In genomic region chr4:108370826-108371225, GRCh38 we compare ENCODE assay signal across 17 cellular contexts.
DNase-seq lines count a peak whose midpoint lies in the region; ATAC-seq and TF ChIP-seq lines count a peak whose summit lies in the region.
"Had no signal": no experiment of that assay in that cellular context is flagged by ENCODE, and none has a peak within 500 bp of the region (broad histone marks: within the 10 kb centered on the region; RNA-seq: fewer than 3 reads in every experiment).

No MANE protein-coding gene starts in this region.

- H2AK5ac ChIP-seq in mesenchymal stem cell (ENCODE audit: low read length, severe bottlenecking): no peak overlapping the region

- no peaks in the 10 kb centered on the region for H3K9me3 ChIP-seq in CD8-positive, alpha-beta T cell (ENCODE audit: low read length)
- H3K9me3 ChIP-seq in T-helper 17 cell (ENCODE audit: control insufficient read depth, low read length, poor library complexity, severe bottlenecking) (no peaks in the 10 kb centered on the region), mesenchymal stem cell (ENCODE audit: control insufficient read depth, low read length) (peaks cover 3% of the 10 kb centered on the region)
- H3K9me3 ChIP-seq: heart left ventricle had no signal

- POLR2A ChIA-PET in CD8-positive, alpha-beta T cell (lab: Charles Lee): interaction anchor here (0.6 to 1.1 kb wide), 4 partner anchors 10 to 331 kb away, joined by 3 to 12 read pairs (median 4); no protein-coding TSS in a partner anchor
- POLR2A ChIA-PET in naive thymus-derived CD8-positive, alpha-beta T cell (lab: Charles Lee): interaction anchor here (1.4 to 3.3 kb wide), 3 partner anchors 10 to 18 kb away, joined by 3 to 18 read pairs (median 9); no protein-coding TSS in a partner anchor

- no peaks in the 10 kb centered on the region for H3K9me3 Mint-ChIP-seq in CD8-positive, alpha-beta T cell
- H3K9me3 Mint-ChIP-seq in naive thymus-derived CD8-positive, alpha-beta T cell: no peaks in the 10 kb centered on the region
- H3K9me3 Mint-ChIP-seq: activated CD4-positive, alpha-beta T cell treated with anti-CD3 and anti-CD28 coated beads, Interleukin-2, amount 10 ng/mL, durations not matched to agents 24 days and 14 days had no signal

- H3K9ac ChIP-seq in mesenchymal stem cell (ENCODE audit: low read length): no peak overlapping the region

- H3K4me1 ChIP-seq in CD8-positive, alpha-beta T cell (ENCODE audit: insufficient read depth, low read length): peaks cover 37% of the 10 kb centered on the region
- no peaks in the 10 kb centered on the region for H3K4me1 ChIP-seq in mesenchymal stem cell (ENCODE audit: control insufficient read depth, insufficient read depth, low read depth, low read length)
- H3K4me1 ChIP-seq: heart left ventricle had no signal

- H2BK15ac ChIP-seq in mesenchymal stem cell (ENCODE audit: low read depth, poor library complexity, severe bottlenecking): no peak overlapping the region

- H3K4ac ChIP-seq in mesenchymal stem cell (ENCODE audit: low read depth in 1 of 2, low read length in 2 of 2): no peak overlapping the region

- intact Hi-C loops in CD8-positive, alpha-beta T cell (cut with DNase I, micrococcal nuclease): loop anchor here in 1 of 2 experiments (1.0 to 5.0 kb wide), 2 partner anchors 11 to 201 kb away; no protein-coding TSS in a partner anchor

- H3K23ac ChIP-seq in mesenchymal stem cell (ENCODE audit: low read length in 2 of 2): peak overlapping the region in 1 of 2 experiments; percentile 81

- H3K4me1 Mint-ChIP-seq in CD8-positive, alpha-beta T cell (ENCODE audit: low read depth): peaks cover 43% of the 10 kb centered on the region
- H3K4me1 Mint-ChIP-seq in T-helper 17 cell: peaks cover 19% of the 10 kb centered on the region
- peaks cover 34 to 65% (median 44%) of the 10 kb centered on the region in 4 donors for H3K4me1 Mint-ChIP-seq in naive thymus-derived CD8-positive, alpha-beta T cell

- H3K18ac ChIP-seq in mesenchymal stem cell (ENCODE audit: low read depth in 1 of 2, low read length in 2 of 2): peak overlapping the region in 1 of 2 experiments; percentile 38

- H3K27ac ChIP-seq in CD8-positive, alpha-beta T cell (ENCODE audit: low read depth, low read length): no peak overlapping the region
- H3K27ac ChIP-seq in mesenchymal stem cell (ENCODE audit: low read length, poor library complexity, severe bottlenecking): no peak overlapping the region
- H3K27ac ChIP-seq: 22Rv1, coronary artery, heart left ventricle had no signal

- whole genome bisulfite sequencing in mesenchymal stem cell: 51% methylated on average over 5 of the region's 8 CpGs

- H3K36me3 ChIP-seq in CD8-positive, alpha-beta T cell (ENCODE audit: insufficient read depth, low read length): no peaks in the 10 kb centered on the region
- no peaks in the 10 kb centered on the region for H3K36me3 ChIP-seq in mesenchymal stem cell (ENCODE audit: control insufficient read depth in 1 of 2, insufficient read depth in 2 of 2, low read depth in 1 of 2, low read length in 2 of 2)
- H3K36me3 ChIP-seq: heart left ventricle had no signal

- no peak overlapping the region for H2BK5ac ChIP-seq in mesenchymal stem cell (ENCODE audit: low read depth, low read length, poor library complexity, severe bottlenecking)

- TF ChIP-seq CTCF in CD8-positive, alpha-beta T cell (IDR thresholded peaks at IDR 0.05): no peak

- H3K27ac Mint-ChIP-seq in CD8-positive, alpha-beta T cell: peak overlapping the region; percentile 88
- H3K27ac Mint-ChIP-seq in T-helper 17 cell: peak overlapping the region; percentile 29
- H3K27ac Mint-ChIP-seq in naive thymus-derived CD8-positive, alpha-beta T cell: peak overlapping the region in 9 of 10 donors; percentile 85 to 97 (median 93)

- peak overlapping the region; percentile 91 for H3K4me3 Mint-ChIP-seq in CD8-positive, alpha-beta T cell
- no peak overlapping the region for H3K4me3 Mint-ChIP-seq in T-helper 17 cell
- H3K4me3 Mint-ChIP-seq in naive thymus-derived CD8-positive, alpha-beta T cell: peak overlapping the region; percentile 84 to 96 (median 92)

- no peak overlapping the region for H2BK12ac ChIP-seq in mesenchymal stem cell (ENCODE audit: low read length in 2 of 2)

- peak overlapping the region; percentile 51 for H3K4me3 ChIP-seq in CD8-positive, alpha-beta T cell (ENCODE audit: low read depth, low read length)
- no peak overlapping the region for H3K4me3 ChIP-seq in mesenchymal stem cell (ENCODE audit: insufficient read depth in 1 of 2, low read depth in 1 of 2, low read length in 2 of 2)
- H3K4me3 ChIP-seq: coronary artery, heart left ventricle had no signal

- peaks cover 3% of the 10 kb centered on the region for H3K36me3 Mint-ChIP-seq in CD8-positive, alpha-beta T cell
- H3K36me3 Mint-ChIP-seq in T-helper 17 cell (ENCODE audit: low read depth): no peaks in the 10 kb centered on the region
- H3K36me3 Mint-ChIP-seq in naive thymus-derived CD8-positive, alpha-beta T cell: no peaks in the 10 kb centered on the region

- no peak overlapping the region for H4K91ac ChIP-seq in mesenchymal stem cell (ENCODE audit: low read length)

- no peak overlapping the region for H2BK120ac ChIP-seq in mesenchymal stem cell (ENCODE audit: low read depth, low read length)

- H2AFZ ChIP-seq in mesenchymal stem cell (ENCODE audit: low read depth, low read length): no peak overlapping the region

- CTCF ChIA-PET in CD8-positive, alpha-beta T cell (lab: Charles Lee): interaction anchor here (1.6 kb wide), 1 partner anchor 55 kb away, joined by 3 read pairs; no protein-coding TSS in a partner anchor

- H3K14ac ChIP-seq in mesenchymal stem cell (ENCODE audit: low read length in 2 of 2): no peak overlapping the region

- H3K27me3 ChIP-seq in CD8-positive, alpha-beta T cell (ENCODE audit: insufficient read depth, low read length): no peaks in the 10 kb centered on the region
- peaks cover 9 to 62% of the 10 kb centered on the region in 2 experiments for H3K27me3 ChIP-seq in mesenchymal stem cell (ENCODE audit: control insufficient read depth in 1 of 2, insufficient read depth in 1 of 2, low read length in 2 of 2)

- no peaks in the 10 kb centered on the region for H3K27me3 Mint-ChIP-seq in CD8-positive, alpha-beta T cell (ENCODE audit: low read depth)
- peaks cover 13% of the 10 kb centered on the region for H3K27me3 Mint-ChIP-seq in T-helper 17 cell
- H3K27me3 Mint-ChIP-seq in naive thymus-derived CD8-positive, alpha-beta T cell: peaks cover 0 to 3% (median 0%) of the 10 kb centered on the region in 5 donors

- peak; percentile 24 for DNase-seq in NCI-H1092 (lab: John Stamatoyannopoulos, UW)
- DNase-seq in NCI-H1092 treated with DMSO at 0.1 percent for 48 hours (lab: John Stamatoyannopoulos, UW): no peak
- DNase-seq in CD8-positive, alpha-beta T cell: no peak
- no peak for DNase-seq in T-helper 17 cell
- DNase-seq in naive thymus-derived CD8-positive, alpha-beta T cell: no peak
- no peak for DNase-seq in mesenchymal stem cell
- no peak for DNase-seq in activated gamma-delta T cell treated with Interleukin-2 at 50 U/mL for 16 hours
- DNase-seq: activated CD4-positive, alpha-beta T cell treated with anti-CD3 and anti-CD28 coated beads, Interleukin-2, amount 10 ng/mL, durations not matched to agents 24 days and 14 days; heart left ventricle; NCI-H2171; NCI-H526; small intestine had no signal

- ATAC-seq in CD8-positive, alpha-beta T cell: no peak
- ATAC-seq in T-helper 17 cell (no peak), GM21526 (IDR thresholded peaks at IDR 0.05; ENCODE audit: low FRiP score, unreplicated experiment) (no peak)
- ATAC-seq in naive thymus-derived CD8-positive, alpha-beta T cell: no peak
- ATAC-seq: HCT116, heart left ventricle, left lobe of liver had no signal

- no peaks in the 10 kb centered on the region for H3K79me1 ChIP-seq in mesenchymal stem cell (replicated peaks; ENCODE audit: low read length, poor library complexity, severe bottlenecking)

- H3K4me2 ChIP-seq in mesenchymal stem cell (ENCODE audit: low read length, poor library complexity, severe bottlenecking): no peak overlapping the region

- H4K8ac ChIP-seq in mesenchymal stem cell (ENCODE audit: low read length): no peak overlapping the region

Comparison
In these comparisons a context has a peak if more than half of its experiments do, and no peak if none do; other contexts are left out.
1. H3K27ac Mint-ChIP-seq: peak in every context shown above with its lines; median percentile 93 in naive thymus-derived CD8-positive, alpha-beta T cell; 88 in CD8-positive, alpha-beta T cell; 29 in T-helper 17 cell.